ENCODE assay signal across 24 cellular contexts in genomic region chr6:5876076-5876475, GRCh38.
"Had no signal": no experiment of that assay in that cellular context is flagged by ENCODE, and none has a peak within 500 bp of the region (broad histone marks: within the 10 kb centered on the region; RNA-seq: fewer than 3 reads in every experiment).

No MANE protein-coding gene starts in this region.

- H3K4me1 ChIP-seq: esophagus squamous epithelium, gastrocnemius medialis, heart right ventricle, left lung had no signal

- DNase-seq: cortex of kidney; effector CD8-positive, alpha-beta T cell; effector memory CD8-positive, alpha-beta T cell; endodermal cell; erythroblast; esophagus squamous epithelium; foreskin fibroblast; foreskin melanocyte; gastrocnemius medialis; glutamatergic neuron; heart right ventricle; hippocampal formation; left cardiac atrium; left lung; left ventricle myocardium superior; mammary epithelial cell; mucosa of descending colon; naive B cell had no signal

- H3K36me3 ChIP-seq: esophagus squamous epithelium, gastrocnemius medialis, heart right ventricle, left lung had no signal

- H3K9me3 ChIP-seq: esophagus squamous epithelium, mucosa of descending colon had no signal

- H3K27ac ChIP-seq: epithelial cell of prostate, esophagus squamous epithelium, gastrocnemius medialis, heart right ventricle, left lung had no signal

- H3K4me3 ChIP-seq: esophagus squamous epithelium, gastrocnemius medialis, heart right ventricle, left lung, lung, mucosa of descending colon had no signal

- FAIRE-seq: colon, endometrium, islet of Langerhans, keratinocyte had no signal

- H3K27me3 ChIP-seq: esophagus squamous epithelium, gastrocnemius medialis, heart right ventricle, left lung had no signal
